Comparison of ENCODE assay signal across 8 cellular contexts in genomic region chr19:52248256-52248655, GRCh38. TPM values are rescaled to one million over a fixed set of nuclear protein-coding genes. Genes with fewer than 3 reads are reported as not detected.
A peak's percentile ranks its signal among the peaks of the same experiment; 100 is the strongest.
DNase-seq lines count a peak whose midpoint lies in the region; ATAC-seq, FAIRE-seq and TF ChIP-seq lines count a peak whose summit lies in the region.

No MANE protein-coding gene starts in this region.

- ATAC-seq in naive B cell (ENCODE audit: low read depth in 2 of 2): peak; percentile 58 to 75
- ATAC-seq in HG03520 (IDR thresholded peaks at IDR 0.05; ENCODE audit: unreplicated experiment): no peak

- no peak overlapping the region for H3K27ac Mint-ChIP-seq in naive B cell

- peak; percentile 87 for TF ChIP-seq CTCF in D721Med (IDR thresholded peaks at IDR 0.05; ENCODE audit: insufficient read depth, missing control alignments)

- H3K27me3 Mint-ChIP-seq in naive B cell: peaks cover 0 to 20% (median 4%) of the 10 kb centered on the region in 3 donors

- no peak overlapping the region for H3K4me3 Mint-ChIP-seq in naive B cell

- no peak for DNase-seq in D721Med (ENCODE audit: insufficient read length, low spot score)
- DNase-seq in NCI-H1092 treated with DMSO at 0.1 percent for 48 hours (lab: John Stamatoyannopoulos, UW): peak; percentile 13
- DNase-seq in activated CD4-positive, alpha-beta T cell treated with anti-CD3 and anti-CD28 coated beads for 1 hour: peak; percentile 48
- peak; percentile 55 for DNase-seq in effector CD4-positive, alpha-beta T cell
- peak; percentile 35 for DNase-seq in naive B cell
- peak; percentile 29 for DNase-seq in superior temporal gyrus (ENCODE audit: extremely low spot score)
- no peak for DNase-seq in GF-D8 (lab: John Stamatoyannopoulos, UW)

- peaks cover 0 to 6% (median 0%) of the 10 kb centered on the region in 3 donors for H3K4me1 Mint-ChIP-seq in naive B cell

- FAIRE-seq in D721Med (lab: Jason Lieb, UNC): no peak

- H3K36me3 Mint-ChIP-seq in naive B cell: peaks cover 0 to 6% of the 10 kb centered on the region in 2 donors

- peaks cover 0 to 6% (median 2%) of the 10 kb centered on the region in 7 donors for H3K9me3 Mint-ChIP-seq in naive B cell

RNA-seq across cellular contexts. Expression of gene ZNF766, which starts 21.1 kb away (rescaled TPM):
- 10 to 100 TPM; 27.8 to 62.4 (median 56.8) TPM for polyA plus RNA-seq in naive B cell (ENCODE audit: low read depth in 6 of 6)

RNA-seq across cellular contexts. Expression of gene ZNF480, which starts 48.7 kb away (rescaled TPM):
- 10 to 100 TPM; 10.1 to 42.2 (median 29.7) TPM for polyA plus RNA-seq in naive B cell (ENCODE audit: low read depth in 6 of 6)

RNA-seq across cellular contexts. Expression of gene PPP2R1A, which starts 58.4 kb away (rescaled TPM):
- 100 to 1,000 TPM; 179 to 222 (median 202) TPM for polyA plus RNA-seq in naive B cell (ENCODE audit: low read depth in 6 of 6)

Comparison
In these comparisons a context has a peak if more than half of its experiments do, and no peak if none do; other contexts are left out.
1. DNase-seq: peak in NCI-H1092 treated with DMSO at 0.1 percent for 48 hours (single experiment), activated CD4-positive, alpha-beta T cell treated with anti-CD3 and anti-CD28 coated beads for 1 hour (single experiment), effector CD4-positive, alpha-beta T cell (single experiment), naive B cell (single experiment) and superior temporal gyrus (single experiment); none in D721Med (single experiment) and GF-D8 (single experiment).